ENCODE assay signal across 1 cellular context in the genomic region with DNA sequence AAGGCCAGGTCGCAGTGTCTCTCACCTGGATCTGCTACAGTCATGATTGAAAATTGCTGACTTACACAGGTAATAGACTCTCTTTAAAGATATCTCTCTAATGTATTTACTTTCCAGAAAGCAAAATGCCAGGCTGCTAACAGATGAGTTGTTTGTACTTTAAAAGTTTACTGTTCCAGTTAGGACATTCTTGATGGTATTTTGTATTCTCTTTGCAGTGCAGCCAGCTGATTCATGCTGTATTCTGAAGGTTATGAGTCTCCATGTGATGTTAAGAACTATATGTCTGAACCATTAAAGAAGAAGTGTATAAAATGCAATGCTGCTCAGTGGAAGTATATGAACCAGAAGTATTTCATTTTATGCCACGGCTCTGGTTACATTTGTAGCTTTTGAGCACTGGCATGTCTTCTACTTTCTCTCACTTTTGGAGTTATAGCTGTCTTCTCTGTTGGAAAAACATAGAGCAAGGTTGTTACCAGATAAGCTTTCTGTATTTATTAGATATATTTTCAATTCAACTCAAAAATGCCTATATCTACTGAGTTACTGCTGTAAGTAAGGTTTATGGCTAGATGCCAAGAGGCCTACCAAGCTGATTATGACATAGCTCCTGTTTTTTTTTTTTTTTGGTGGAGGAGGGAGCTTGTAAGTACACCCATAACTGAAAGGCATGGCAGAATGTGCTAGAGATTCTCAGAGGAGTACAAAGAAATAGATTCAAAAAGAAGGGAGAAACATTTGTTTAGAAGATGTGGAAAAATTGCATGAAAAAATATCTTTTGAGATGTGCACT.
TF ChIP-seq lines count a peak whose summit lies in the region.

No MANE protein-coding gene starts in this region.

TF ChIP-seq in WTC11, 78 proteins besides CTCF, POLR2A, EP300 and RAD21 (continued from another document):
- TF ChIP-seq, protein P1, sequence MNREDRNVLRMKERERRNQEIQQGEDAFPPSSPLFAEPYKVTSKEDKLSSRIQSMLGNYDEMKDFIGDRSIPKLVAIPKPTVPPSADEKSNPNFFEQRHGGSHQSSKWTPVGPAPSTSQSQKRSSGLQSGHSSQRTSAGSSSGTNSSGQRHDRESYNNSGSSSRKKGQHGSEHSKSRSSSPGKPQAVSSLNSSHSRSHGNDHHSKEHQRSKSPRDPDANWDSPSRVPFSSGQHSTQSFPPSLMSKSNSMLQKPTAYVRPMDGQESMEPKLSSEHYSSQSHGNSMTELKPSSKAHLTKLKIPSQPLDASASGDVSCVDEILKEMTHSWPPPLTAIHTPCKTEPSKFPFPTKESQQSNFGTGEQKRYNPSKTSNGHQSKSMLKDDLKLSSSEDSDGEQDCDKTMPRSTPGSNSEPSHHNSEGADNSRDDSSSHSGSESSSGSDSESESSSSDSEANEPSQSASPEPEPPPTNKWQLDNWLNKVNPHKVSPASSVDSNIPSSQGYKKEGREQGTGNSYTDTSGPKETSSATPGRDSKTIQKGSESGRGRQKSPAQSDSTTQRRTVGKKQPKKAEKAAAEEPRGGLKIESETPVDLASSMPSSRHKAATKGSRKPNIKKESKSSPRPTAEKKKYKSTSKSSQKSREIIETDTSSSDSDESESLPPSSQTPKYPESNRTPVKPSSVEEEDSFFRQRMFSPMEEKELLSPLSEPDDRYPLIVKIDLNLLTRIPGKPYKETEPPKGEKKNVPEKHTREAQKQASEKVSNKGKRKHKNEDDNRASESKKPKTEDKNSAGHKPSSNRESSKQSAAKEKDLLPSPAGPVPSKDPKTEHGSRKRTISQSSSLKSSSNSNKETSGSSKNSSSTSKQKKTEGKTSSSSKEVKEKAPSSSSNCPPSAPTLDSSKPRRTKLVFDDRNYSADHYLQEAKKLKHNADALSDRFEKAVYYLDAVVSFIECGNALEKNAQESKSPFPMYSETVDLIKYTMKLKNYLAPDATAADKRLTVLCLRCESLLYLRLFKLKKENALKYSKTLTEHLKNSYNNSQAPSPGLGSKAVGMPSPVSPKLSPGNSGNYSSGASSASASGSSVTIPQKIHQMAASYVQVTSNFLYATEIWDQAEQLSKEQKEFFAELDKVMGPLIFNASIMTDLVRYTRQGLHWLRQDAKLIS (CRISPR knock-in tag; IDR thresholded peaks at IDR 0.05; ENCODE audit: borderline replicate concordance): no peak
- TF ChIP-seq, protein P2, sequence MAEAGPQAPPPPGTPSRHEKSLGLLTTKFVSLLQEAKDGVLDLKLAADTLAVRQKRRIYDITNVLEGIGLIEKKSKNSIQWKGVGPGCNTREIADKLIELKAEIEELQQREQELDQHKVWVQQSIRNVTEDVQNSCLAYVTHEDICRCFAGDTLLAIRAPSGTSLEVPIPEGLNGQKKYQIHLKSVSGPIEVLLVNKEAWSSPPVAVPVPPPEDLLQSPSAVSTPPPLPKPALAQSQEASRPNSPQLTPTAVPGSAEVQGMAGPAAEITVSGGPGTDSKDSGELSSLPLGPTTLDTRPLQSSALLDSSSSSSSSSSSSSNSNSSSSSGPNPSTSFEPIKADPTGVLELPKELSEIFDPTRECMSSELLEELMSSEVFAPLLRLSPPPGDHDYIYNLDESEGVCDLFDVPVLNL (CRISPR knock-in tag; IDR thresholded peaks at IDR 0.05; ENCODE audit: borderline replicate concordance, low read depth): no peak
- no peak for TF ChIP-seq ZBTB21 (CRISPR knock-in tag; IDR thresholded peaks at IDR 0.05; ENCODE audit: borderline replicate concordance)
- TF ChIP-seq, protein P3, sequence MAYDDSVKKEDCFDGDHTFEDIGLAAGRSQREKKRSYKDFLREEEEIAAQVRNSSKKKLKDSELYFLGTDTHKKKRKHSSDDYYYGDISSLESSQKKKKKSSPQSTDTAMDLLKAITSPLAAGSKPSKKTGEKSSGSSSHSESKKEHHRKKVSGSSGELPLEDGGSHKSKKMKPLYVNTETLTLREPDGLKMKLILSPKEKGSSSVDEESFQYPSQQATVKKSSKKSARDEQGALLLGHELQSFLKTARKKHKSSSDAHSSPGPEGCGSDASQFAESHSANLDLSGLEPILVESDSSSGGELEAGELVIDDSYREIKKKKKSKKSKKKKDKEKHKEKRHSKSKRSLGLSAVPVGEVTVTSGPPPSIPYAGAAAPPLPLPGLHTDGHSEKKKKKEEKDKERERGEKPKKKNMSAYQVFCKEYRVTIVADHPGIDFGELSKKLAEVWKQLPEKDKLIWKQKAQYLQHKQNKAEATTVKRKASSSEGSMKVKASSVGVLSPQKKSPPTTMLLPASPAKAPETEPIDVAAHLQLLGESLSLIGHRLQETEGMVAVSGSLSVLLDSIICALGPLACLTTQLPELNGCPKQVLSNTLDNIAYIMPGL (CRISPR knock-in tag; IDR thresholded peaks at IDR 0.05): no peak
TF ChIP-seq in WTC11: peak in this region for 0.
